19 cellular contexts compared by ENCODE assay signal in genomic region chrX:107325467-107325866, GRCh38.
"Had no signal": no experiment of that assay in that cellular context is flagged by ENCODE, and none has a peak within 500 bp of the region (broad histone marks: within the 10 kb centered on the region; RNA-seq: fewer than 3 reads in every experiment).

No MANE protein-coding gene starts in this region.

- H3K36me3 Mint-ChIP-seq: immature natural killer cell, naive B cell, type B pancreatic cell had no signal

- H3K4me1 ChIP-seq: heart left ventricle, left ventricle myocardium inferior, right atrium auricular region, sigmoid colon, thyroid gland had no signal

- H3K36me3 ChIP-seq: heart left ventricle, left ventricle myocardium inferior, ovary, right atrium auricular region, sigmoid colon, suprapubic skin, thyroid gland had no signal

- H3K27me3 ChIP-seq: ovary, right atrium auricular region had no signal

- H3K4me3 ChIP-seq: heart left ventricle, left ventricle myocardium inferior, lung, ovary, right atrium auricular region, sigmoid colon, skin epidermis, suprapubic skin, thyroid gland had no signal

- H3K27ac Mint-ChIP-seq: immature natural killer cell, type B pancreatic cell had no signal

- H3K4me3 Mint-ChIP-seq: immature natural killer cell, naive B cell had no signal

- DNase-seq: cortex of kidney; effector CD8-positive, alpha-beta T cell; hippocampal formation; immature natural killer cell; kidney; left cardiac atrium; left ventricle myocardium inferior; naive B cell; sigmoid colon; stimulated activated naive CD4-positive, alpha-beta T cell treated with Interleukin-2 at 50 U/mL for 16 hours had no signal

- H3K4me1 Mint-ChIP-seq: immature natural killer cell, naive B cell had no signal

- H3K9me3 ChIP-seq: heart left ventricle, left ventricle myocardium inferior, ovary, right atrium auricular region, sigmoid colon, suprapubic skin, thyroid gland had no signal

- H3K9me3 Mint-ChIP-seq: immature natural killer cell, naive B cell, type B pancreatic cell had no signal

- H3K27ac ChIP-seq: dorsolateral prefrontal cortex, heart left ventricle, left ventricle myocardium inferior, ovary, right atrium auricular region, sigmoid colon, skin epidermis, suprapubic skin, thyroid gland had no signal
